Comparison of ENCODE assay signal across 23 cellular contexts in the genomic region with DNA sequence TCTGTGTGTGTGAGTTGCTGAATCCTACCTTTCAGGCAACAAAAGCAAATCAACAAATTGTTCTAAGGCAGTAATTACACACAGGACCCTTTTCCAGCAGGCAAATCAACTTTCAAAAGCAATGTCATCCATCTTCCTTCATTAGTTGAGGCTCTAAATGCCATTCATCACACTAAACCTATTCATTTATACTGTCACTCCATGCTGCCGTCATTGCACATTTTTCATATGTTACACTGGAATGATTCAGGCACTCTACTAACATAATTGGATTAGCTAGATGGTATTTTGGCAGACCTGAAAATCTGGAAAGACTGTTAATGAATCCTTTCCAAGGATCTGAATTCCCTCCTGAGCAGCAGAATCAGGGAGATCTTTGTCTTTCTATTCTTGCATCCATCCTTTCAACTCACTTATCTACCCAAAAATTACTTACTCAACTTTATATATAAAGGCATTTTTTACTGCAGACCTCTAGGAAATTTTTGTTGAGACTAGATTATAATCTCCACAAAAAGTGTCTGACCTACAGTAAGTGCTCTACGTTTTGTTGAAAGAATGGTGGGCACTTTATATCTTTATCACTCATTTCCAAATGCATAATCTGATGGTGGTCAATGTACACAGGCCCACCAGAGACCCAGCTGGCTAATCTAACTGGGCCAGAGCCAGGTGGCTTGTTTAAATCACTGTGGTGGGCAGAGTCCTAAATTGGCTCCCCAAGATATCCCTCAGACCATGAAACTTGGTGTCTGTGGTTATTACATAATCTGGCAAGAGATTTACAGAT. TPM values are rescaled to one million over a fixed set of nuclear protein-coding genes. Genes with fewer than 3 reads are reported as not detected.
A peak's percentile ranks its signal among the peaks of the same experiment; 100 is the strongest.
DNase-seq lines count a peak whose midpoint lies in the region; TF ChIP-seq lines count a peak whose summit lies in the region.
"Had no signal": no experiment of that assay in that cellular context is flagged by ENCODE, and none has a peak within 500 bp of the region (broad histone marks: within the 10 kb centered on the region; RNA-seq: fewer than 3 reads in every experiment).

No MANE protein-coding gene starts in this region.

- no peak overlapping the region for H3K9ac ChIP-seq in smooth muscle cell (ENCODE audit: low read depth)

- H3K27ac ChIP-seq in smooth muscle cell (ENCODE audit: low read depth), result peak overlapping the region; percentile 54
- H3K27ac ChIP-seq: prostate gland had no signal

- peaks cover 2% of the 10 kb centered on the region for H3K4me1 Mint-ChIP-seq in activated naive CD4-positive, alpha-beta T cell treated with anti-CD3 and anti-CD28 coated beads for 36 hours (ENCODE audit: low read depth)
- H3K4me1 Mint-ChIP-seq in brain, result peaks cover 7% of the 10 kb centered on the region

- H3K27me3 Mint-ChIP-seq in activated naive CD4-positive, alpha-beta T cell treated with anti-CD3 and anti-CD28 coated beads for 36 hours (ENCODE audit: low read depth), result no peaks in the 10 kb centered on the region
- H3K27me3 Mint-ChIP-seq in brain, result peaks cover 4% of the 10 kb centered on the region
- H3K27me3 Mint-ChIP-seq: activated CD4-positive, alpha-beta memory T cell treated with anti-CD3 and anti-CD28 coated beads, Interleukin-2, amount 10 ng/mL, durations not matched to agents 7 days and 5 days; T-helper 17 cell had no signal

- H3K27me3 ChIP-seq in smooth muscle cell (ENCODE audit: low read depth), result no peaks in the 10 kb centered on the region

- no peak overlapping the region for H3K4me3 ChIP-seq in smooth muscle cell
- H3K4me3 ChIP-seq: prostate gland had no signal

- intact Hi-C loops in activated naive CD4-positive, alpha-beta T cell treated with anti-CD3 and anti-CD28 coated beads for 36 hours (cut with micrococcal nuclease), result no loop called here
- intact Hi-C loops in posterior cingulate gyrus (cut with DNase I), result no loop called here

- peaks cover 9% of the 10 kb centered on the region for H3K36me3 Mint-ChIP-seq in activated naive CD4-positive, alpha-beta T cell treated with anti-CD3 and anti-CD28 coated beads for 36 hours (ENCODE audit: low read depth)
- peaks cover 16% of the 10 kb centered on the region for H3K36me3 Mint-ChIP-seq in brain

- no peak for TF ChIP-seq CTCF in brain (conservative IDR thresholded peaks at IDR 0.05)
- no peak for TF ChIP-seq CTCF in smooth muscle cell (IDR thresholded peaks at IDR 0.05; ENCODE audit: borderline replicate concordance, insufficient read depth, poor library complexity, severe bottlenecking)

- no peak overlapping the region for H3K4me2 ChIP-seq in smooth muscle cell

- CTCF ChIA-PET in activated naive CD4-positive, alpha-beta T cell treated with anti-CD3 and anti-CD28 coated beads for 36 hours (lab: Charles Lee), result interaction anchor here (0.5 to 1.7 kb wide), 4 partner anchors 26 to 257 kb away, joined by 3 to 8 read pairs (median 4); partner anchors contain the start of gene FAM162A

- no peak overlapping the region for H3K4me3 Mint-ChIP-seq in activated naive CD4-positive, alpha-beta T cell treated with anti-CD3 and anti-CD28 coated beads for 36 hours
- no peak overlapping the region for H3K4me3 Mint-ChIP-seq in brain
- H3K4me3 Mint-ChIP-seq: activated CD4-positive, alpha-beta memory T cell treated with anti-CD3 and anti-CD28 coated beads, Interleukin-2, amount 10 ng/mL, durations not matched to agents 7 days and 5 days; mesothelial cell of epicardium; T-helper 17 cell; WTC11 had no signal

- H3K9me3 Mint-ChIP-seq in activated naive CD4-positive, alpha-beta T cell treated with anti-CD3 and anti-CD28 coated beads for 36 hours, result no peaks in the 10 kb centered on the region
- no peaks in the 10 kb centered on the region for H3K9me3 Mint-ChIP-seq in brain
- H3K9me3 Mint-ChIP-seq: activated CD4-positive, alpha-beta memory T cell treated with anti-CD3 and anti-CD28 coated beads, Interleukin-2, amount 10 ng/mL, durations not matched to agents 7 days and 5 days; mesothelial cell of epicardium; WTC11 had no signal

- peaks cover 8% of the 10 kb centered on the region for H3K36me3 ChIP-seq in smooth muscle cell (ENCODE audit: low read depth)
- H3K36me3 ChIP-seq: prostate gland had no signal

- H3K27ac Mint-ChIP-seq in activated naive CD4-positive, alpha-beta T cell treated with anti-CD3 and anti-CD28 coated beads for 36 hours, result peak overlapping the region; percentile 71
- H3K27ac Mint-ChIP-seq in brain, result peak overlapping the region in 4 of 5 experiments; percentile 4 to 78 (median 56)
- H3K27ac Mint-ChIP-seq: activated CD4-positive, alpha-beta memory T cell treated with anti-CD3 and anti-CD28 coated beads, Interleukin-2, amount 10 ng/mL, durations not matched to agents 7 days and 5 days; mesothelial cell of epicardium; T-helper 17 cell; WTC11 had no signal

- H3K9me3 ChIP-seq in smooth muscle cell (replicated peaks; ENCODE audit: low read depth), result no peaks in the 10 kb centered on the region
- H3K9me3 ChIP-seq: prostate gland had no signal

- no peaks in the 10 kb centered on the region for H3K79me2 ChIP-seq in smooth muscle cell (ENCODE audit: low read depth)

- H3F3A ChIP-seq in smooth muscle cell (ENCODE audit: low read depth), result no peaks in the 10 kb centered on the region

- no peaks in the 10 kb centered on the region for H4K20me1 ChIP-seq in smooth muscle cell (ENCODE audit: low read depth)

- no peak for DNase-seq in activated naive CD4-positive, alpha-beta T cell treated with anti-CD3 and anti-CD28 coated beads for 36 hours
- DNase-seq in activated naive CD4-positive, alpha-beta T cell treated with anti-CD3 and anti-CD28 coated beads, Interleukin-2, amount 50 U/mL, for 16 hours, result no peak
- DNase-seq in NCI-H446 (lab: John Stamatoyannopoulos, UW) (peak; percentile 40 to 68), smooth muscle cell (lab: John Stamatoyannopoulos, UW; ENCODE audit: unreplicated experiment) (no peak), posterior cingulate gyrus (no peak), NCI-H2196 treated with DMSO at 0.1 percent for 48 hours (lab: John Stamatoyannopoulos, UW; ENCODE audit: unreplicated experiment) (no peak), mucosa of gallbladder (ENCODE audit: low spot score) (no peak)
- DNase-seq: activated CD4-positive, alpha-beta memory T cell treated with anti-CD3 and anti-CD28 coated beads, Interleukin-2, amount 10 ng/mL, durations not matched to agents 7 days and 5 days; DND-41; left cardiac atrium; NCI-H2029; NCI-H510A; SHP77; small intestine; stimulated activated CD4-positive, alpha-beta T cell treated with anti-CD3 and anti-CD28 coated beads, Interleukin-4, amount 100 ng/mL, for 4 hours; T-helper 17 cell had no signal

- 82% methylated on average over 2 of the region's 2 CpGs for WGBS in smooth muscle cell (ENCODE audit: low lambda C conversion rate)

- H2AFZ ChIP-seq in smooth muscle cell (ENCODE audit: low read depth), result no peak overlapping the region

- no peaks in the 10 kb centered on the region for H3K4me1 ChIP-seq in smooth muscle cell (ENCODE audit: low read depth)
- H3K4me1 ChIP-seq: prostate gland had no signal

RNA-seq across cellular contexts. Expression of gene MIX23, which starts 25.0 kb away (rescaled TPM):
- total RNA-seq in activated naive CD4-positive, alpha-beta T cell treated with anti-CD3 and anti-CD28 coated beads for 36 hours, result 10 to 100 TPM; 90.5 to 96.1 TPM
- polyA plus RNA-seq in brain (ENCODE audit: insufficient read depth, low read depth, low replicate concordance) (15.0 TPM), smooth muscle cell (43.4 and 54.8 TPM in 2 replicates)
- total RNA-seq in smooth muscle cell (48.8 and 62.2 TPM in 2 replicates), mucosa of gallbladder (23.3 TPM)

RNA-seq across cellular contexts. Expression of gene FAM162A, which starts 26.0 kb away (rescaled TPM):
- 100 to 1,000 TPM; 111 to 112 TPM for total RNA-seq in activated naive CD4-positive, alpha-beta T cell treated with anti-CD3 and anti-CD28 coated beads for 36 hours
- 45.6 TPM for polyA plus RNA-seq in brain (ENCODE audit: insufficient read depth, low read depth, low replicate concordance)
- total RNA-seq in smooth muscle cell, result 108 and 117 TPM in 2 replicates
- 209 and 219 TPM in 2 replicates for polyA plus RNA-seq in smooth muscle cell
- 83.0 TPM for total RNA-seq in mucosa of gallbladder

RNA-seq across cellular contexts. Expression of gene CSTA, which starts 33.0 kb away (rescaled TPM):
- total RNA-seq in activated naive CD4-positive, alpha-beta T cell treated with anti-CD3 and anti-CD28 coated beads for 36 hours, result not detected
- polyA plus RNA-seq in brain (ENCODE audit: insufficient read depth, low read depth, low replicate concordance) (0.51 TPM), smooth muscle cell (16.0 and 19.7 TPM in 2 replicates)
- total RNA-seq in smooth muscle cell (29.7 and 51.7 TPM in 2 replicates), mucosa of gallbladder (3.6 TPM)
- total RNA-seq: activated CD4-positive, alpha-beta memory T cell treated with anti-CD3 and anti-CD28 coated beads, Interleukin-2, amount 10 ng/mL, durations not matched to agents 7 days and 5 days; dermis microvascular lymphatic vessel endothelial cell; glomerular endothelial cell; mesothelial cell of epicardium; WTC11 had no signal
- polyA plus RNA-seq: neural cell had no signal

RNA-seq across cellular contexts. Expression of gene WDR5B, which starts 57.8 kb away (rescaled TPM):
- total RNA-seq in activated naive CD4-positive, alpha-beta T cell treated with anti-CD3 and anti-CD28 coated beads for 36 hours, result 1 to 10 TPM; 2.3 to 2.9 TPM
- polyA plus RNA-seq in brain (ENCODE audit: insufficient read depth, low read depth, low replicate concordance) (3.2 TPM), smooth muscle cell (1.6 and 1.8 TPM in 2 replicates)
- total RNA-seq in smooth muscle cell (5.2 and 8.1 TPM in 2 replicates), mucosa of gallbladder (6.5 TPM)

Comparison
In these comparisons a context has a peak if more than half of its experiments do, and no peak if none do; other contexts are left out.
1. DNase-seq: peak in NCI-H446 (2 of 2); none in activated naive CD4-positive, alpha-beta T cell treated with anti-CD3 and anti-CD28 coated beads for 36 hours (single experiment), activated naive CD4-positive, alpha-beta T cell treated with anti-CD3 and anti-CD28 coated beads, Interleukin-2, amount 50 U/mL, for 16 hours (single experiment), smooth muscle cell (single experiment), posterior cingulate gyrus (0 of 10), NCI-H2196 treated with DMSO at 0.1 percent for 48 hours (single experiment) and mucosa of gallbladder (single experiment).